In the genomic region with DNA sequence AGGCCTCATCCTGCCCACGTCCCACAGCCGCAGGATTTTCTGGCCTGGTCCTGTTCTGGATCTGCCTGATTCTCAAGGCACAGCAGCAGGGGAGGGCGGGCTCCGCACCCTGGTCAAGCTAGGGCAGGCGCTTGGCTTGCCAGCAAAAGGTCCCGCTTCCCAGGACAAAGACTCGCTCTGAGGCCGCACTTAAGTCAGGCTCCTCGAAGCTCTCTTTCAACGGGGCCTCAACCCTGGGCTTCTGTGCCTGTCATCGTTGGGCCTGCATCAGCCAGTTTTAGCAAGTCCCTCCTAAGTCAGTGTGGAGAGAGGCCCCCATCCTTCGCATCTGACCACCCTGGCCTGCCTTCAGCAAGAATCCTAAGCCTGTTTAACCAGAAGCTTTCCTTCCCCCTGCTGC, we compare ENCODE assay signal across 24 cellular contexts.
"Had no signal": no experiment of that assay in that cellular context is flagged by ENCODE, and none has a peak within 500 bp of the region (broad histone marks: within the 10 kb centered on the region; RNA-seq: fewer than 3 reads in every experiment).

No MANE protein-coding gene starts in this region.

- H3K36me3 ChIP-seq: adrenal gland, SJCRH30, WERI-Rb-1 had no signal

- H3K9me3 ChIP-seq: adrenal gland, SJCRH30, SK-N-SH had no signal

- H3K27ac ChIP-seq: adrenal gland, SJCRH30, WERI-Rb-1 had no signal

- H3K36me3 Mint-ChIP-seq: activated naive CD8-positive, alpha-beta T cell treated with anti-CD3 and anti-CD28 coated beads, Interleukin-2, amount 10 ng/mL, durations not matched to agents 7 days and 5 days had no signal

- H3K27me3 ChIP-seq: adrenal gland, SJCRH30 had no signal

- H3K4me3 Mint-ChIP-seq: activated CD8-positive, alpha-beta T cell treated with anti-CD3 and anti-CD28 coated beads, Interleukin-2, amount 10 ng/mL, durations not matched to agents 7 days and 5 days; activated naive CD8-positive, alpha-beta T cell treated with anti-CD3 and anti-CD28 coated beads, Interleukin-2, amount 10 ng/mL, durations not matched to agents 7 days and 5 days had no signal

- H3K4me3 ChIP-seq: adrenal gland, K562, SJCRH30 had no signal

- H3K4me2 ChIP-seq: SK-N-SH had no signal

- H3K27ac Mint-ChIP-seq: activated CD8-positive, alpha-beta T cell treated with anti-CD3 and anti-CD28 coated beads, Interleukin-2, amount 10 ng/mL, durations not matched to agents 7 days and 5 days; activated naive CD8-positive, alpha-beta T cell treated with anti-CD3 and anti-CD28 coated beads, Interleukin-2, amount 10 ng/mL, durations not matched to agents 7 days and 5 days had no signal

- FAIRE-seq: K562 had no signal

- H3K4me1 ChIP-seq: adrenal gland, SJCRH30 had no signal

- H3K9ac ChIP-seq: SK-N-SH had no signal

- DNase-seq: activated CD4-positive, alpha-beta T cell treated with anti-CD3 and anti-CD28 coated beads for 4 hours; activated CD4-positive, alpha-beta T cell treated with anti-CD3 and anti-CD28 coated beads, Interleukin-2, amount 50 U/mL, for 4 hours; activated CD8-positive, alpha-beta T cell treated with anti-CD3 and anti-CD28 coated beads, Interleukin-2, amount 10 ng/mL, durations not matched to agents 7 days and 5 days; activated naive CD4-positive, alpha-beta T cell treated with anti-CD3 and anti-CD28 coated beads, Interleukin-2, amount 50 U/mL, for 16 hours; activated naive CD8-positive, alpha-beta T cell treated with anti-CD3 and anti-CD28 coated beads, Interleukin-2, amount 10 ng/mL, durations not matched to agents 7 days and 5 days; activated T-cell treated with anti-CD3 and anti-CD28 coated beads, Interleukin-2, amount 50 U/mL, for 1 hour; adrenal gland; anterior cingulate cortex; Karpas-422; NCI-H1105 treated with DMSO at 0.1 percent for 48 hours; NCI-H1436 treated with DMSO at 0.1 percent for 48 hours; NCI-H187; NCI-H2081; NCI-H510A treated with DMSO at 0.1 percent for 48 hours; NCI-H69; NK-92 treated with Interleukin-12 subunit alpha and Interleukin-12 subunit beta, amount 100 ng/mL, for 24 hours; OCI-M1; Right ventricle myocardium superior; RPMI8226; SJCRH30; SK-N-SH; T-helper 1 cell; WERI-Rb-1 had no signal
